In the genomic region with DNA sequence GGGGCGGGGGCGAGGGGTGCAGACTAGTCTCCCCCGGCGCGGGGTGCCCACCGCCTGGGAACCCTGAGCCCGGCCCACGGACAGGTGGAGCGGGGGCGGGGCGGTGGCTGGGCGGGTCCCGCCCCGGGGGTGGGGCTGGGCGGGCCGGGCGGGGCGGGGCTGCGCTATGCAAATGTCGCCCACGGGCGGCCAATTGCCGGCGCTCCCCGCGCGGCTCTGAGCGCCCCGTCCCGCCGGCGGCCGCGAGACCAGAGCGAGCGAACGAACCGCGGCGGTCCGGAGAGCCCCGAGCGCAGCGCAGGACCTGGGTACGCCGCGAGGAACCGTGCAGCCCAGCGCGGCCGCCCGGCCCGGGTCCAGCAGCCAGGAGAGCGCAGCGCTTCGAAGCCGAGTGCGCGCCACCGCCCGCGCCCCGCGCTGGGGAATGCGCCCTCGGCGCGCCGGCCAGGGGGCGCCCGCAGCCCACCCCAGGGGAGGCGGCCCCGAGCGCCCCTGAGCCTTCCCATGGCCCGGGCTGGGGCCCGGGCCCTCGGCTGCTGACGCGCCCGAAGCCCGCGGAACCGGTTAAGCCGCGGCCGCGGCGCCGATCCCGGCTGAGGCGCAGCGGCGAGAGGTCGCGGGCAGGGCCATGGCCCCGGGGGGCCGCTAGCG, we compare ENCODE assay signal across 1 cellular context.
TF ChIP-seq lines count a peak whose summit lies in the region.

Gene SEMA3F (plus strand): TSS at position 485 of the 651 bp plus-strand sequence. CDS start 4,299 bp downstream, outside the sequence.

TF ChIP-seq in K562, 482 proteins besides CTCF, POLR2A, EP300 and RAD21:
- TF ChIP-seq CTCFL (IDR thresholded peaks at IDR 0.05; ENCODE audit: borderline replicate concordance, insufficient read depth, low read depth, low read length, poor library complexity, severe bottlenecking) (peak; percentile 35), RBFOX2 (IDR thresholded peaks at IDR 0.05; ENCODE audit: low read depth, low read length) (peak; percentile 56), RB1 (IDR thresholded peaks at IDR 0.05; ENCODE audit: low read depth) (peak; percentile 63; the same call in 1 of the 2 replicates), CXXC5 (CRISPR knock-in tag; IDR thresholded peaks at IDR 0.05) (peak; percentile 62), TAF1 (IDR thresholded peaks at IDR 0.05; ENCODE audit: control insufficient read depth, extremely low read depth, insufficient read depth, low read length, severe bottlenecking) (no peak), ZNF12 (CRISPR knock-in tag; IDR thresholded peaks at IDR 0.05) (no peak), EZH2 (IDR thresholded peaks at IDR 0.05; ENCODE audit: borderline replicate concordance, low read depth, low read length) (no peak), ZNF695 (CRISPR knock-in tag; IDR thresholded peaks at IDR 0.05) (no peak), NFE2 (IDR thresholded peaks at IDR 0.05; ENCODE audit: low read depth) (no peak), ZNF133 (CRISPR knock-in tag; IDR thresholded peaks at IDR 0.05) (no peak), VEZF1 (CRISPR knock-in tag; IDR thresholded peaks at IDR 0.05) (peak; percentile 46; the same call in 1 of the 2 replicates), RREB1 (CRISPR knock-in tag; IDR thresholded peaks at IDR 0.05) (no peak), RBBP5 (IDR thresholded peaks at IDR 0.05; ENCODE audit: borderline replicate concordance, insufficient read depth, low read length, poor library complexity, severe bottlenecking) (peak; percentile 55), SIN3B (IDR thresholded peaks at IDR 0.05; ENCODE audit: low read depth) (0 out of 2 replicates have a peak, but pooled peaks have one; percentile 13), POLR2G (IDR thresholded peaks at IDR 0.05; ENCODE audit: low read depth, low read length) (peak; percentile 70), CTBP1 (IDR thresholded peaks at IDR 0.05; ENCODE audit: borderline replicate concordance) (peak; percentile 83), RBM22 (IDR thresholded peaks at IDR 0.05; ENCODE audit: low read depth, low read length, poor library complexity, severe bottlenecking) (no peak), PHF8 (IDR thresholded peaks at IDR 0.05; ENCODE audit: borderline replicate concordance, low read length) (peak; percentile 60; the same call in 1 of the 2 replicates), ZBTB7A (IDR thresholded peaks at IDR 0.05; ENCODE audit: borderline replicate concordance, control insufficient read depth, low read depth, low read length) (peak; percentile 90; the same call in 1 of the 2 replicates), STAT5A (IDR thresholded peaks at IDR 0.05; ENCODE audit: borderline replicate concordance, low read length) (no peak), TAF7 (tag; IDR thresholded peaks at IDR 0.05) (no peak), KDM5B (IDR thresholded peaks at IDR 0.05; ENCODE audit: insufficient replicate concordance, low read depth, low read length) (peak; percentile 19), L3MBTL2 (IDR thresholded peaks at IDR 0.05) (peak; percentile 60; the same call in 1 of the 2 replicates), UBTF (IDR thresholded peaks at IDR 0.05; ENCODE audit: borderline replicate concordance in 1 of 2, low read depth in 2 of 2, low read length in 2 of 2) (peak in 1 of 2 experiments; percentile 38; a peak in 1 of 4 replicates), ZNF707 (CRISPR knock-in tag; conservative IDR thresholded peaks at IDR 0.05) (no peak), CHD2 (IDR thresholded peaks at IDR 0.05; ENCODE audit: low read depth, low read length) (peak; percentile 43; the same call in 1 of the 2 replicates), SRSF1 (IDR thresholded peaks at IDR 0.05; ENCODE audit: low read depth, low read length) (no peak), CCNT2 (IDR thresholded peaks at IDR 0.05; ENCODE audit: borderline replicate concordance, extremely low read depth, insufficient read length, low read depth, low read length) (peak; percentile 34), GATAD2B (IDR thresholded peaks at IDR 0.05; ENCODE audit: borderline replicate concordance) (peak; percentile 64; the same call in 1 of the 2 replicates)
- TF ChIP-seq, protein P1, sequence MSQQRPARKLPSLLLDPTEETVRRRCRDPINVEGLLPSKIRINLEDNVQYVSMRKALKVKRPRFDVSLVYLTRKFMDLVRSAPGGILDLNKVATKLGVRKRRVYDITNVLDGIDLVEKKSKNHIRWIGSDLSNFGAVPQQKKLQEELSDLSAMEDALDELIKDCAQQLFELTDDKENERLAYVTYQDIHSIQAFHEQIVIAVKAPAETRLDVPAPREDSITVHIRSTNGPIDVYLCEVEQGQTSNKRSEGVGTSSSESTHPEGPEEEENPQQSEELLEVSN (IDR thresholded peaks at IDR 0.05; ENCODE audit: borderline replicate concordance in 1 of 2, extremely low read depth in 1 of 2, insufficient read depth in 1 of 2, insufficient read length in 1 of 2, low read depth in 1 of 2, low read length in 1 of 2, poor library complexity in 1 of 2, severe bottlenecking in 1 of 2) = peak; percentile 38 to 71
TF ChIP-seq in K562: peak in this region for 18.
